ENCODE assay signal across 1 cellular context in the genomic region with DNA sequence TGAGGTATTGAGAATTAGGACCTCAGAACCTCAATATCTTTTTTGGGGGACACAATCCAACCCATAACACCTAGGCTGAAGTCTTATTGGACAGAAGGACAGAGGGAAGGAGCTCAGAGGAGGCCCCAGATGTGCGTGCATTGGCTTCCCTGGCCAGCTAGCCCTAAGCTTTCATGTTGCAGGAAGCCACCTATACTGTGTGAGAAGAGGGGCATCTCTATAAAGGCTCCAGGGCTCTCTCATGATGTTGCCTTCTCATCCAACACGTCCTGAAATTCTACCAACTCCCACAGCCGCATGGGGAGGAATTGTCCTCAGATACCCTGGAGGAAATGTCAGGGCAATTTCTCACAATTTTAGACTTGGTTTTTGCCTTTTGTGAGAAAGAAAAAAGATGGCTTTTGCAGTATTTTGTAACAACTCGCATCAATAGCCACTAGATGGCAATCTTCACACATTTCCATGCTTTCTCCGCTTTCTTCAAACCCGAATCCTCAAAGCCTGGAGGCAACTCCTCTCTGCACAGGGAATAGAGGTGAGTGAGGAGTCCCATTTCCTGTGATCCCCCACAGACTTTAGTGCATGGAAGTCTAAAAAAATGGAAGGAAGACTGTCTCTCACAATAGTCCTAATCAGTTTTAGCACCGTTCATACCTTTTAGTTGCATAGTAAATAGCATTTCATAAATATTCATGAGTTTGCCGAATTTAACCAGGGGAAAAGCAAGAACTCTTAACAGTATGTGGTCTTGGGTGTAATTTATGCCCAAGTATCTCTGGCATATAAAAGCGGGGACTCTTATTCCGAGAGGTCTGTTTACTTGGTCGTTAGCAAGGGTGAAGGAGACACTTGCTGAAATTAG.
TF ChIP-seq lines count a peak whose summit lies in the region.

No MANE protein-coding gene starts in this region.

TF ChIP-seq in endothelial cell of umbilical vein, 7 proteins besides CTCF, POLR2A, EP300 and RAD21 (continued from another document):
- TF ChIP-seq JUN (IDR thresholded peaks at IDR 0.05; ENCODE audit: borderline replicate concordance, insufficient read depth, insufficient read length, low read depth), result no peak
- TF ChIP-seq MYC (IDR thresholded peaks at IDR 0.05; ENCODE audit: low read depth, low read length), result no peak
TF ChIP-seq in endothelial cell of umbilical vein: peak in this region for 0.
